19 cellular contexts compared by ENCODE assay signal in genomic region chr6:123805921-123806320, GRCh38. TPM values are rescaled to one million over a fixed set of nuclear protein-coding genes. Genes with fewer than 3 reads are reported as not detected.
"Had no signal": no experiment of that assay in that cellular context is flagged by ENCODE, and none has a peak within 500 bp of the region (broad histone marks: within the 10 kb centered on the region; RNA-seq: fewer than 3 reads in every experiment).

No MANE protein-coding gene starts in this region.

- H3K4me3 Mint-ChIP-seq: activated CD4-positive, alpha-beta T cell treated with anti-CD3 and anti-CD28 coated beads, Interleukin-2, amount 10 ng/mL, durations not matched to agents 7 days and 5 days; activated naive CD4-positive, alpha-beta T cell treated with anti-CD3 and anti-CD28 coated beads for 36 hours; activated T-helper 17 cell treated with anti-CD3 and anti-CD28 coated beads, Interleukin-2, amount 50 U/mL, for 72 hours had no signal

- ATAC-seq: activated T-helper 17 cell treated with anti-CD3 and anti-CD28 coated beads, Interleukin-2, amount 50 U/mL, for 72 hours; heart right ventricle; left ventricle myocardium superior; sciatic nerve had no signal

- H3K4me3 ChIP-seq: cardiac muscle cell, heart right ventricle, thoracic aorta had no signal

- H3K4me1 Mint-ChIP-seq: activated T-helper 17 cell treated with anti-CD3 and anti-CD28 coated beads, Interleukin-2, amount 50 U/mL, for 72 hours had no signal

- H3K9me3 Mint-ChIP-seq: activated CD4-positive, alpha-beta T cell treated with anti-CD3 and anti-CD28 coated beads, Interleukin-2, amount 10 ng/mL, durations not matched to agents 7 days and 5 days; activated naive CD4-positive, alpha-beta T cell treated with anti-CD3 and anti-CD28 coated beads for 36 hours; activated T-helper 17 cell treated with anti-CD3 and anti-CD28 coated beads, Interleukin-2, amount 50 U/mL, for 72 hours; nephron had no signal

- DNase-seq: activated CD4-positive, alpha-beta T cell treated with anti-CD3 and anti-CD28 coated beads, Interleukin-2, amount 10 ng/mL, durations not matched to agents 7 days and 5 days; activated CD4-positive, CD25-positive, alpha-beta regulatory T cell; activated CD8-positive, alpha-beta memory T cell treated with anti-CD3 and anti-CD28 coated beads for 24 hours; activated naive CD4-positive, alpha-beta T cell treated with anti-CD3 and anti-CD28 coated beads for 36 hours; effector CD8-positive, alpha-beta T cell; foreskin melanocyte; heart right ventricle; kidney; left ventricle myocardium superior; mesenchymal stem cell; stimulated activated CD4-positive, alpha-beta T cell treated with anti-CD3 and anti-CD28 coated beads, Interleukin-2, amount 100 ng/mL, for 48 hours; stimulated activated naive CD4-positive, alpha-beta T cell treated with Interleukin-2 at 50 U/mL for 16 hours had no signal

- H3K9me3 ChIP-seq: heart right ventricle, thoracic aorta had no signal

- H3K27ac Mint-ChIP-seq: activated CD4-positive, alpha-beta T cell treated with anti-CD3 and anti-CD28 coated beads, Interleukin-2, amount 10 ng/mL, durations not matched to agents 7 days and 5 days; activated naive CD4-positive, alpha-beta T cell treated with anti-CD3 and anti-CD28 coated beads for 36 hours; activated T-helper 17 cell treated with anti-CD3 and anti-CD28 coated beads, Interleukin-2, amount 50 U/mL, for 72 hours; nephron had no signal

- H3K36me3 ChIP-seq: cardiac muscle cell, heart right ventricle, thoracic aorta had no signal

- H3K27ac ChIP-seq: cardiac muscle cell, heart right ventricle, thoracic aorta had no signal

RNA-seq across cellular contexts. Expression of gene NKAIN2, which starts 2.3 kb away (rescaled TPM):
- total RNA-seq: activated CD4-positive, alpha-beta T cell treated with anti-CD3 and anti-CD28 coated beads, Interleukin-2, amount 10 ng/mL, durations not matched to agents 7 days and 5 days; activated naive CD4-positive, alpha-beta T cell treated with anti-CD3 and anti-CD28 coated beads for 36 hours; activated T-helper 17 cell treated with anti-CD3 and anti-CD28 coated beads, Interleukin-2, amount 50 U/mL, for 72 hours; cardiac muscle cell; omental fat pad; pulmonary artery endothelial cell had no signal
